Comparison of ENCODE assay signal across 21 cellular contexts in the genomic region with DNA sequence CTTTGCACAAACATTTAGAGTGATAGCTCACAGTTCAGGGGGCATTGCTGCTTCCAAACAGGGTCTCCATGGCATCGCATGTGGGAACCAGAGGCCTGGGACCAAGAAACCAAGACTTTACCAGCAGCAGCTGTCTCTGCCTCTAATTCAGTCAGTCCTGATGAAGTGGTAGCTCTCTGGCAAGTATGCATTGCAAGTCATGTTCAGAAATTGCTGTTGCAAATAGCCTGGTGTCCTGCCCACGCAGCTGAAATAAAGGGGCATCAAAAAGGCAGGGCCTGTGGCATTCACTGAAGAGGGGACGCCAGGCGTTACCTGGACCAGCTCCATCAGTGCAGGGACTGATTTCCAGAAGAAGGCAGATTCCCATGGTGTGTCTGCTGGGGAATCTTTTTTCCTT.
DNase-seq lines count a peak whose midpoint lies in the region; ATAC-seq and TF ChIP-seq lines count a peak whose summit lies in the region.
"Had no signal": no experiment of that assay in that cellular context is flagged by ENCODE, and none has a peak within 500 bp of the region (broad histone marks: within the 10 kb centered on the region; RNA-seq: fewer than 3 reads in every experiment).

No MANE protein-coding gene starts in this region.

- H3K9me2 ChIP-seq in PC-3 (replicated peaks; ENCODE audit: low read length) = no peaks in the 10 kb centered on the region

- H3K4me1 ChIP-seq in PC-3 (ENCODE audit: insufficient read depth, low read length) = peaks cover 30% of the 10 kb centered on the region
- H3K4me1 ChIP-seq: uterus had no signal

- H3K4me3 Mint-ChIP-seq in nephron (no peak overlapping the region), CD14-positive monocyte (no peak overlapping the region)
- H3K4me3 Mint-ChIP-seq: activated CD8-positive, alpha-beta T cell treated with anti-CD3 and anti-CD28 coated beads, Interleukin-2, amount 10 ng/mL, durations not matched to agents 7 days and 5 days; activated naive CD4-positive, alpha-beta T cell treated with anti-CD3 and anti-CD28 coated beads, Interleukin-2, amount 10 ng/mL, durations not matched to agents 7 days and 5 days; B cell; CD8-positive, alpha-beta memory T cell; HFFc6; naive B cell had no signal

- H2AFZ ChIP-seq in PC-3 (ENCODE audit: low read length) = no peak overlapping the region

- no peaks in the 10 kb centered on the region for H3K79me2 ChIP-seq in PC-3 (ENCODE audit: low read length)

- H3K9me3 Mint-ChIP-seq in nephron (no peaks in the 10 kb centered on the region), CD14-positive monocyte (no peaks in the 10 kb centered on the region)
- H3K9me3 Mint-ChIP-seq: activated naive CD4-positive, alpha-beta T cell treated with anti-CD3 and anti-CD28 coated beads, Interleukin-2, amount 10 ng/mL, durations not matched to agents 7 days and 5 days; CD8-positive, alpha-beta memory T cell; HFFc6; naive B cell had no signal

- no peak; the same call in 1 of the 2 replicates for ATAC-seq in PC-3
- ATAC-seq: activated CD8-positive, alpha-beta T cell treated with anti-CD3 and anti-CD28 coated beads, Interleukin-2, amount 10 ng/mL, durations not matched to agents 7 days and 5 days; GM12878 had no signal

- H3K9ac ChIP-seq in PC-3 (ENCODE audit: low read length) = peak overlapping the region; percentile 9; the same call in 1 of the 2 replicates

- BruUV-seq in PC-3 (replicated peaks; lab: Mats Ljungman, UMichigan) = no TSS peak

- TF ChIP-seq CTCF in PC-3 (conservative IDR thresholded peaks at IDR 0.05; ENCODE audit: low read depth, low read length) (no peak), nephron (IDR thresholded peaks at IDR 0.05; ENCODE audit: unreplicated experiment in 3 of 3) (no peak), CD14-positive monocyte (IDR thresholded peaks at IDR 0.05) (no peak)

- peak overlapping the region; percentile 60 for H3K4me2 ChIP-seq in PC-3 (ENCODE audit: low read length)

- no peaks in the 10 kb centered on the region for H3K9me3 ChIP-seq in PC-3 (ENCODE audit: low read length)
- H3K9me3 ChIP-seq: left ventricle myocardium inferior, uterus had no signal

- peaks cover 21% of the 10 kb centered on the region for H3K4me1 Mint-ChIP-seq in nephron
- peaks cover 22% of the 10 kb centered on the region for H3K4me1 Mint-ChIP-seq in CD14-positive monocyte
- H3K4me1 Mint-ChIP-seq: activated naive CD4-positive, alpha-beta T cell treated with anti-CD3 and anti-CD28 coated beads, Interleukin-2, amount 10 ng/mL, durations not matched to agents 7 days and 5 days had no signal

- no peaks in the 10 kb centered on the region for H3K27me3 ChIP-seq in PC-3 (ENCODE audit: low read length)
- H3K27me3 ChIP-seq: uterus had no signal

- H3K27ac ChIP-seq in PC-3 (ENCODE audit: low read length) = peak overlapping the region; percentile 58
- H3K27ac ChIP-seq in caudate nucleus (ENCODE audit: low read depth, low read length) = peak overlapping the region; percentile 32
- H3K27ac ChIP-seq in substantia nigra (ENCODE audit: low read depth, low read length, poor library complexity, severe bottlenecking) = peak overlapping the region; percentile 31
- H3K27ac ChIP-seq: left ventricle myocardium inferior, SK-N-MC, uterus had no signal

- no peaks in the 10 kb centered on the region for H3F3A ChIP-seq in PC-3 (ENCODE audit: low read length, unreplicated experiment)

- CTCF ChIA-PET in PC-3 (lab: Charles Lee) = no interaction called here

- intact Hi-C loops in PC-3 (cut with micrococcal nuclease) (no loop called here), CD14-positive monocyte (cut with micrococcal nuclease) (no loop called here)

- H3K4me3 ChIP-seq in PC-3 (ENCODE audit: low read length) = no peak overlapping the region
- H3K4me3 ChIP-seq: GM12878, left ventricle myocardium inferior, SK-N-MC, uterus had no signal

- DNase-seq in PC-3 (no peak), caudate nucleus (lab: John Stamatoyannopoulos, UW) (no peak), substantia nigra (lab: John Stamatoyannopoulos, UW) (no peak), CD14-positive monocyte (ENCODE audit: low spot score) (no peak), NCI-H1694 (lab: John Stamatoyannopoulos, UW) (no peak), DMS53 (lab: John Stamatoyannopoulos, UW) (no peak)
- DNase-seq: ACHN; activated CD8-positive, alpha-beta T cell treated with anti-CD3 and anti-CD28 coated beads, Interleukin-2, amount 10 ng/mL, durations not matched to agents 7 days and 5 days; activated naive CD4-positive, alpha-beta T cell treated with anti-CD3 and anti-CD28 coated beads, Interleukin-2, amount 10 ng/mL, durations not matched to agents 7 days and 5 days; CD8-positive, alpha-beta memory T cell; effector CD8-positive, alpha-beta T cell; glutamatergic neuron; HFFc6; left ventricle myocardium inferior; naive B cell; NCI-H187; uterus had no signal

- H4K20me1 ChIP-seq in PC-3 (ENCODE audit: low read length) = no peaks in the 10 kb centered on the region

- no peaks in the 10 kb centered on the region for H3K36me3 Mint-ChIP-seq in nephron (ENCODE audit: low read depth)
- no peaks in the 10 kb centered on the region for H3K36me3 Mint-ChIP-seq in CD14-positive monocyte
- H3K36me3 Mint-ChIP-seq: activated naive CD4-positive, alpha-beta T cell treated with anti-CD3 and anti-CD28 coated beads, Interleukin-2, amount 10 ng/mL, durations not matched to agents 7 days and 5 days; naive B cell had no signal

- peak overlapping the region in 2 of 3 experiments; percentile 22 to 32 for H3K27ac Mint-ChIP-seq in nephron
- H3K27ac Mint-ChIP-seq in CD14-positive monocyte = no peak overlapping the region
- H3K27ac Mint-ChIP-seq: activated CD8-positive, alpha-beta T cell treated with anti-CD3 and anti-CD28 coated beads, Interleukin-2, amount 10 ng/mL, durations not matched to agents 7 days and 5 days; activated naive CD4-positive, alpha-beta T cell treated with anti-CD3 and anti-CD28 coated beads, Interleukin-2, amount 10 ng/mL, durations not matched to agents 7 days and 5 days; B cell; HFFc6 had no signal

- POLR2A ChIA-PET in PC-3 (lab: Charles Lee; ENCODE audit: unreplicated experiment) = no interaction called here

- no peaks in the 10 kb centered on the region for H3K36me3 ChIP-seq in PC-3 (ENCODE audit: low read depth, low read length)
- H3K36me3 ChIP-seq: left ventricle myocardium inferior, uterus had no signal

- H3K27me3 Mint-ChIP-seq in nephron (ENCODE audit: low read depth) (peaks cover 7% of the 10 kb centered on the region), CD14-positive monocyte (ENCODE audit: low read depth in 3 of 3) (peaks cover 0 to 7% (median 2%) of the 10 kb centered on the region in 3 donors)
- H3K27me3 Mint-ChIP-seq: B cell; CD8-positive, alpha-beta memory T cell; naive B cell had no signal

Comparison
In these comparisons a context has a peak if more than half of its experiments do, and no peak if none do; other contexts are left out.
1. H3K27ac Mint-ChIP-seq: peak in nephron (2 of 3); none in CD14-positive monocyte (0 of 7).
2. Peak in every context shown above with its lines, with median percentiles within 50 percentile points of each other: H3K27ac ChIP-seq.